ENCODE assay signal across 9 cellular contexts in the genomic region with DNA sequence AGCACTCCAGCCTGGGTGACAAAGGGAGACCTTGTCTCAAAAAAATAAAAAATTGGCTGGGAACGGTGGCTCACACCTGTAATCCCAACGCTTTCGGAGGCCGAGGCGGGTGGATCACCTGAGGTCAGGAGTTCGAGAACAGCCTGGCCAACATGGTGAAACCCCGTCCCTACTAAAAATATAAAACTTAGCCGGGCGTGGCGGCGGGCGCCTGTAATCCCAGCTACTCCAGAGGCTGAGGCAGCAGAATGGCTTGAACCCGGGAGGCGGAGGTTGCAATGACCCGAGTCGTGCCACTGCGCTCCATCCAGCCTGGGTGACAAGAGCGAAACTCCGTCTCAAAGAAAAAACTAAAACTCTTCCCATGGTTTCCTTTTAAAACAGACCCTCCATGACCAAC. TPM values are rescaled to one million over a fixed set of nuclear protein-coding genes. Genes with fewer than 3 reads are reported as not detected.
A peak's percentile ranks its signal among the peaks of the same experiment; 100 is the strongest.
DNase-seq lines count a peak whose midpoint lies in the region; ATAC-seq, FAIRE-seq and TF ChIP-seq lines count a peak whose summit lies in the region.
"Not testable (repeated sequence)": the region's sequence is repeated elsewhere in the genome, so short reads cannot be mapped to it uniquely, and the experiment has no call there.
"Had no signal": no experiment of that assay in that cellular context is flagged by ENCODE, and none has a peak within 500 bp of the region (broad histone marks: within the 10 kb centered on the region; RNA-seq: fewer than 3 reads in every experiment).

No MANE protein-coding gene starts in this region.

- peak overlapping the region; percentile 83 for H3K4me3 ChIP-seq in ACC112 (ENCODE audit: low read depth, low read length)
- peak overlapping the region; percentile 71 for H3K4me3 ChIP-seq in HUES64 (ENCODE audit: low read length)
- not testable (repeated sequence) for H3K4me3 ChIP-seq in GM12878
- H3K4me3 ChIP-seq in esophagus muscularis mucosa = peak overlapping the region; percentile 70 to 93 (median 77)
- H3K4me3 ChIP-seq in kidney epithelial cell (ENCODE audit: low read depth, low read length) = peak overlapping the region; percentile 80
- peak overlapping the region; percentile 62 for H3K4me3 ChIP-seq in neural progenitor cell

- TF ChIP-seq RAD21 in GM12878 (IDR thresholded peaks at IDR 0.05; ENCODE audit: insufficient read depth, low read depth, low read length) = not testable (repeated sequence)

- intact Hi-C loops in activated CD4-positive, alpha-beta T cell treated with anti-CD3 and anti-CD28 coated beads for 36 hours (cut with DNase I, micrococcal nuclease) = loop anchor here in 1 of 2 experiments (10.0 kb wide), 1 partner anchor 441 kb away; no protein-coding TSS in a partner anchor
- intact Hi-C loops in GM12878 (cut with micrococcal nuclease; ENCODE audit: unreplicated experiment) = not testable (repeated sequence)
- intact Hi-C loops in esophagus muscularis mucosa (cut with DNase I) = loop anchor here (5.0 kb wide), 1 partner anchor 43 kb away; no protein-coding TSS in a partner anchor

- H3K4me1 ChIP-seq in ACC112 (ENCODE audit: control insufficient read depth, insufficient read depth, low read length, unreplicated experiment); HUES64 (ENCODE audit: insufficient read depth, low read length); GM12878 (ENCODE audit: control insufficient read depth, insufficient read depth, low read length); neural progenitor cell: not testable (repeated sequence)
- H3K4me1 ChIP-seq in esophagus muscularis mucosa = peaks cover 12 to 28% (median 19%) of the 10 kb centered on the region in 4 donors

- SMC1A ChIA-PET in GM12878 (lab: Charles Lee; ENCODE audit: uncharacterized antibody, unreplicated experiment) = not testable (repeated sequence)

- H3K27ac ChIP-seq in ACC112 (ENCODE audit: low read depth, low read length) = peak overlapping the region; percentile 65
- H3K27ac ChIP-seq in HUES64 (ENCODE audit: low read depth, low read length); GM12878 (ENCODE audit: control insufficient read depth, insufficient read depth); neural progenitor cell: not testable (repeated sequence)
- H3K27ac ChIP-seq in esophagus muscularis mucosa (replicated peaks in 1 of 4) = peak overlapping the region; percentile 77 to 87 (median 82)

- not testable (repeated sequence) for FAIRE-seq in GM12878 (lab: Jason Lieb, UNC)

- TF ChIP-seq EP300 in GM12878 (IDR thresholded peaks at IDR 0.05; ENCODE audit: borderline replicate concordance in 1 of 2, control insufficient read depth in 1 of 2, low read depth in 2 of 2, low read length in 2 of 2); esophagus muscularis mucosa (IDR thresholded peaks at IDR 0.05): not testable (repeated sequence)

- not testable (repeated sequence) for H3F3A ChIP-seq in neural progenitor cell (ENCODE audit: low read depth)

- not testable (repeated sequence) for H3K36me3 Mint-ChIP-seq in activated CD4-positive, alpha-beta T cell treated with anti-CD3 and anti-CD28 coated beads for 36 hours (ENCODE audit: low read depth); neural progenitor cell; stimulated activated naive CD8-positive, alpha-beta T cell treated with anti-CD3 and anti-CD28 coated beads, Interleukin-15, Interleukin-2, amounts not matched to agents 100 ng/mL and 50 ng/mL, for 24 hours (ENCODE audit: low read depth)

- DNase-seq in activated CD4-positive, alpha-beta T cell treated with anti-CD3 and anti-CD28 coated beads for 36 hours; GM12878 (ENCODE audit: low read depth, low spot score); esophagus muscularis mucosa (ENCODE audit: extremely low spot score); kidney epithelial cell (ENCODE audit: low read depth); neural progenitor cell (ENCODE audit: low spot score): not testable (repeated sequence)

- CTCF ChIA-PET in activated CD4-positive, alpha-beta T cell treated with anti-CD3 and anti-CD28 coated beads for 36 hours (lab: Charles Lee) = interaction anchor here (0.7 to 1.6 kb wide), 2 partner anchors 13 to 27 kb away, joined by 3 to 6 read pairs; no protein-coding TSS in a partner anchor
- CTCF ChIA-PET in GM12878 (lab: Yijun Ruan, JAX) = interaction anchor here (0.6 to 3.7 kb wide), 2 partner anchors 13 to 101 kb away, joined by 3 to 13 read pairs; no protein-coding TSS in a partner anchor

- not testable (repeated sequence) for H3K9me3 ChIP-seq in HUES64 (ENCODE audit: insufficient read depth, low read depth, low read length); GM12878 (replicated peaks; ENCODE audit: control insufficient read depth, insufficient read depth, low read length); esophagus muscularis mucosa; neural progenitor cell (ENCODE audit: low read depth)

- H3K9me3 Mint-ChIP-seq in activated CD4-positive, alpha-beta T cell treated with anti-CD3 and anti-CD28 coated beads for 36 hours (ENCODE audit: low read depth); neural progenitor cell; stimulated activated naive CD8-positive, alpha-beta T cell treated with anti-CD3 and anti-CD28 coated beads, Interleukin-15, Interleukin-2, amounts not matched to agents 100 ng/mL and 50 ng/mL, for 24 hours: not testable (repeated sequence)

- not testable (repeated sequence) for ATAC-seq in activated CD4-positive, alpha-beta T cell treated with anti-CD3 and anti-CD28 coated beads for 36 hours; GM12878

- TF ChIP-seq CTCF in GM12878 (IDR thresholded peaks at IDR 0.05 in 2 of 3, conservative IDR thresholded peaks at IDR 0.05 in 1 of 3; ENCODE audit: control insufficient read depth in 2 of 3, extremely low read depth in 1 of 3, insufficient read depth in 1 of 3, low read depth in 3 of 3, low read length in 3 of 3); esophagus muscularis mucosa (IDR thresholded peaks at IDR 0.05); kidney epithelial cell (IDR thresholded peaks at IDR 0.05; ENCODE audit: insufficient read depth, low read length, poor library complexity, severe bottlenecking); neural progenitor cell (IDR thresholded peaks at IDR 0.05): not testable (repeated sequence)

- H3K4me2 ChIP-seq in GM12878 (ENCODE audit: control insufficient read depth, insufficient read depth) (peak overlapping the region; percentile 87), neural progenitor cell (peak overlapping the region; percentile 89)

- not testable (repeated sequence) for TF ChIP-seq POLR2A in GM12878 (IDR thresholded peaks at IDR 0.05; ENCODE audit: low read depth, low read length); esophagus muscularis mucosa (IDR thresholded peaks at IDR 0.05; ENCODE audit: low read depth)

- H3K79me2 ChIP-seq in ACC112 (ENCODE audit: control insufficient read depth, insufficient read depth, low read length, unreplicated experiment); GM12878 (ENCODE audit: control insufficient read depth, insufficient read depth, low read length); neural progenitor cell (ENCODE audit: low read depth): not testable (repeated sequence)

- H3K27me3 ChIP-seq in ACC112 (ENCODE audit: insufficient read depth, low read length); HUES64 (ENCODE audit: insufficient read depth, low read length); GM12878 (replicated peaks in 1 of 2; ENCODE audit: control insufficient read depth in 2 of 2, insufficient read depth in 2 of 2, low read length in 1 of 2); esophagus muscularis mucosa; kidney epithelial cell (ENCODE audit: control insufficient read depth, insufficient read depth, low read length): not testable (repeated sequence)
- peaks cover 27% of the 10 kb centered on the region for H3K27me3 ChIP-seq in neural progenitor cell

- peak overlapping the region; percentile 64 for H3K4me3 Mint-ChIP-seq in activated CD4-positive, alpha-beta T cell treated with anti-CD3 and anti-CD28 coated beads for 36 hours
- peak overlapping the region; percentile 85 for H3K4me3 Mint-ChIP-seq in neural progenitor cell
- H3K4me3 Mint-ChIP-seq in stimulated activated naive CD8-positive, alpha-beta T cell treated with anti-CD3 and anti-CD28 coated beads, Interleukin-15, Interleukin-2, amounts not matched to agents 100 ng/mL and 50 ng/mL, for 24 hours = peak overlapping the region; percentile 70

- H3K36me3 ChIP-seq in ACC112 (ENCODE audit: insufficient read depth, low read length); HUES64 (ENCODE audit: insufficient read depth, low read length); GM12878 (ENCODE audit: control insufficient read depth in 2 of 2, insufficient read depth in 2 of 2, low read length in 1 of 2); esophagus muscularis mucosa; kidney epithelial cell (ENCODE audit: control insufficient read depth, insufficient read depth, low read length); neural progenitor cell: not testable (repeated sequence)

- POLR2A ChIA-PET in activated CD4-positive, alpha-beta T cell treated with anti-CD3 and anti-CD28 coated beads for 36 hours (lab: Charles Lee) = interaction anchor here (1.2 kb wide), 1 partner anchor 11 kb away, joined by 5 read pairs; no protein-coding TSS in a partner anchor
- POLR2A ChIA-PET in GM12878 (lab: Charles Lee) = not testable (repeated sequence)

- in situ Hi-C loops in GM12878 (cut with MboI) = loop anchor here (25.0 kb wide), 1 partner anchor 428 kb away; the partner anchor contains the start of gene CES4A

- H3K27me3 Mint-ChIP-seq in activated CD4-positive, alpha-beta T cell treated with anti-CD3 and anti-CD28 coated beads for 36 hours = peaks cover 25% of the 10 kb centered on the region
- H3K27me3 Mint-ChIP-seq in neural progenitor cell (ENCODE audit: insufficient read depth, low read depth) = not testable (repeated sequence)
- peaks cover 25% of the 10 kb centered on the region for H3K27me3 Mint-ChIP-seq in stimulated activated naive CD8-positive, alpha-beta T cell treated with anti-CD3 and anti-CD28 coated beads, Interleukin-15, Interleukin-2, amounts not matched to agents 100 ng/mL and 50 ng/mL, for 24 hours

- not testable (repeated sequence) for H4K20me1 ChIP-seq in GM12878 (ENCODE audit: control insufficient read depth, insufficient read depth); neural progenitor cell (ENCODE audit: low read depth)

- not testable (repeated sequence) for BruUV-seq in GM12878 (replicated peaks; lab: Mats Ljungman, UMichigan)

- RAD21 ChIA-PET in GM12878 (lab: Charles Lee; ENCODE audit: unreplicated experiment) = not testable (repeated sequence)

- not testable (repeated sequence) for H3K4me1 Mint-ChIP-seq in activated CD4-positive, alpha-beta T cell treated with anti-CD3 and anti-CD28 coated beads for 36 hours; stimulated activated naive CD8-positive, alpha-beta T cell treated with anti-CD3 and anti-CD28 coated beads, Interleukin-15, Interleukin-2, amounts not matched to agents 100 ng/mL and 50 ng/mL, for 24 hours (ENCODE audit: low read depth)
- H3K4me1 Mint-ChIP-seq in neural progenitor cell = peaks cover 18% of the 10 kb centered on the region

- peak overlapping the region; percentile 77 for H2AFZ ChIP-seq in ACC112 (ENCODE audit: low read length, unreplicated experiment)
- H2AFZ ChIP-seq in GM12878 (ENCODE audit: control insufficient read depth, low read depth, low read length); neural progenitor cell (replicated peaks): not testable (repeated sequence)

- H3K27ac Mint-ChIP-seq in activated CD4-positive, alpha-beta T cell treated with anti-CD3 and anti-CD28 coated beads for 36 hours; stimulated activated naive CD8-positive, alpha-beta T cell treated with anti-CD3 and anti-CD28 coated beads, Interleukin-15, Interleukin-2, amounts not matched to agents 100 ng/mL and 50 ng/mL, for 24 hours: not testable (repeated sequence)
- H3K27ac Mint-ChIP-seq in neural progenitor cell = peak overlapping the region; percentile 51

- H3K9ac ChIP-seq in HUES64 (ENCODE audit: low read depth, low read length) = peak overlapping the region; percentile 78; the same call in 1 of the 2 replicates
- H3K9ac ChIP-seq in GM12878 (ENCODE audit: control insufficient read depth, insufficient read depth, low read length); neural progenitor cell: not testable (repeated sequence)

- 94% methylated on average over 19 of the region's 19 CpGs for WGBS in HUES64
- WGBS in GM12878 (ENCODE audit: insufficient coverage, insufficient replicate concordance, low lambda C conversion rate, missing lambda C conversion rate) = 92% methylated on average over 19 of the region's 19 CpGs
- 90% methylated on average over 19 of the region's 19 CpGs for WGBS in esophagus muscularis mucosa

RNA-seq across cellular contexts. Expression of gene ZDHHC1, which starts 0.9 kb away (rescaled TPM):
- 1.4 TPM for polyA plus RNA-seq in HUES64 (2013, experiment 1 of 2)
- 3.0 TPM for polyA plus RNA-seq in HUES64 (2013, experiment 2 of 2)
- under 1 TPM; 0.58 to 0.98 TPM for total RNA-seq in activated CD4-positive, alpha-beta T cell treated with anti-CD3 and anti-CD28 coated beads for 36 hours
- 0.65 and 1.3 TPM in 2 replicates for total RNA-seq in GM12878 (2013; cell fraction: nucleolus; rRNA removed)
- total RNA-seq in GM12878 (2014; rRNA removed) (0.93 and 1.2 TPM in 2 replicates), GM12878 (2014; rRNA removed; fragmentation: Illumina TruSeq; extraction: Trizol) (0.31 TPM in 1 of 2 replicates, not detected in the other), GM12878 (2021) (0.53 and 0.77 TPM in 2 replicates), esophagus muscularis mucosa (10 to 100 TPM; 11.6 to 27.5 (median 20.8) TPM), kidney epithelial cell (9.5 and 11.3 TPM in 2 replicates), neural progenitor cell (ENCODE audit: low replicate concordance) (1.5 and 2.2 TPM in 2 replicates)
- polyA plus RNA-seq in GM12878 (2011; ENCODE audit: low read depth) = not detected
- polyA plus RNA-seq in GM12878 (2011; rRNA removed) (0.07 TPM in 1 of 2 replicates, not detected in the other), GM12878 (2014; fragmentation: Illumina TruSeq; extraction: Trizol) (0.24 and 0.78 TPM in 2 replicates), GM12878 (2014; fragmentation: Nextera tagmentation; extraction: Ambion mirVana) (not detected), GM12878 (2014; rRNA removed) (0.83 and 1.1 TPM in 2 replicates), GM12878 (2016; fragmentation: Nextera tagmentation; extraction: Ambion mirVana) (1 to 10 TPM in 1 of 2 experiments, under 1 TPM in 1; 0.55 to 1.0 TPM)
- polyA plus RNA-seq in GM12878 (2011; cell fraction: cytosol; rRNA removed) = 0.08 and 0.15 TPM in 2 replicates
- 0.50 and 0.52 TPM in 2 replicates for polyA plus RNA-seq in GM12878 (2011; cell fraction: nucleus; rRNA removed)
- polyA plus RNA-seq in GM12878 (2012) = 0.31 and 0.53 TPM in 2 replicates
- polyA minus RNA-seq in GM12878 (2011; rRNA and poly(A)+ RNA removed) = 0.44 TPM in 1 of 2 replicates, not detected in the other
- polyA minus RNA-seq in GM12878 (2011; cell fraction: cytosol; rRNA and poly(A)+ RNA removed) = not detected in 2 replicates
- polyA minus RNA-seq in GM12878 (2011; cell fraction: nucleus; rRNA and poly(A)+ RNA removed) = 0.67 TPM in 1 of 2 replicates, not detected in the other

RNA-seq across cellular contexts. Expression of gene HSD11B2, which starts 15.5 kb away (rescaled TPM):
- polyA plus RNA-seq in HUES64 (2013, experiment 1 of 2) = 17.2 TPM
- polyA plus RNA-seq in HUES64 (2013, experiment 2 of 2) = 18.0 TPM
- total RNA-seq in activated CD4-positive, alpha-beta T cell treated with anti-CD3 and anti-CD28 coated beads for 36 hours = 1 to 10 TPM; 2.0 to 2.2 TPM
- 0.61 TPM in 1 of 2 replicates, not detected in the other for total RNA-seq in GM12878 (2013; cell fraction: nucleolus; rRNA removed)
- total RNA-seq in GM12878 (2014; rRNA removed) (0.28 TPM in 1 of 2 replicates, not detected in the other), GM12878 (2014; rRNA removed; fragmentation: Illumina TruSeq; extraction: Trizol) (0.22 TPM in 1 of 2 replicates, not detected in the other), GM12878 (2021) (0.16 and 0.18 TPM in 2 replicates), esophagus muscularis mucosa (1 to 10 TPM in 2 of 4 donors, under 1 TPM in 1, not detected in 1; 0.42 to 2.2 (median 1.1) TPM), kidney epithelial cell (0.96 and 5.8 TPM in 2 replicates), neural progenitor cell (ENCODE audit: low replicate concordance) (1.6 TPM in 1 of 2 replicates, not detected in the other)
- polyA plus RNA-seq in GM12878 (2011; ENCODE audit: low read depth) = not detected
- polyA plus RNA-seq in GM12878 (2011; rRNA removed) (0.19 and 0.20 TPM in 2 replicates), GM12878 (2014; fragmentation: Illumina TruSeq; extraction: Trizol) (0.34 and 1.5 TPM in 2 replicates), GM12878 (2014; fragmentation: Nextera tagmentation; extraction: Ambion mirVana) (not detected), GM12878 (2014; rRNA removed) (0.09 and 0.28 TPM in 2 replicates), GM12878 (2016; fragmentation: Nextera tagmentation; extraction: Ambion mirVana) (under 1 TPM; 0.10 to 0.31 TPM)
- 0.16 and 0.22 TPM in 2 replicates for polyA plus RNA-seq in GM12878 (2011; cell fraction: cytosol; rRNA removed)
- polyA plus RNA-seq in GM12878 (2011; cell fraction: nucleus; rRNA removed) = 0.43 and 0.53 TPM in 2 replicates
- polyA plus RNA-seq in GM12878 (2012) = 0.37 TPM in 1 of 2 replicates, not detected in the other
- 0.15 TPM in 1 of 2 replicates, not detected in the other for polyA minus RNA-seq in GM12878 (2011; rRNA and poly(A)+ RNA removed)
- not detected in 2 replicates for polyA minus RNA-seq in GM12878 (2011; cell fraction: cytosol; rRNA and poly(A)+ RNA removed)
- not detected in 2 replicates for polyA minus RNA-seq in GM12878 (2011; cell fraction: nucleus; rRNA and poly(A)+ RNA removed)
- total RNA-seq: A172 had no signal

RNA-seq across cellular contexts. Expression of gene TPPP3, which starts 22.1 kb away (rescaled TPM):
- 0.80 TPM for polyA plus RNA-seq in HUES64 (2013, experiment 1 of 2)
- polyA plus RNA-seq in HUES64 (2013, experiment 2 of 2) = 1.3 TPM
- total RNA-seq in activated CD4-positive, alpha-beta T cell treated with anti-CD3 and anti-CD28 coated beads for 36 hours = not detected
- not detected in 2 replicates for total RNA-seq in GM12878 (2013; cell fraction: nucleolus; rRNA removed)
- total RNA-seq in GM12878 (2014; rRNA removed) = not detected in 2 replicates
- total RNA-seq in GM12878 (2014; rRNA removed; fragmentation: Illumina TruSeq; extraction: Trizol) = not detected in 2 replicates
- total RNA-seq in GM12878 (2021) = not detected in 2 replicates
- polyA plus RNA-seq in GM12878 (2011; ENCODE audit: low read depth) = not detected
- not detected in 2 replicates for polyA plus RNA-seq in GM12878 (2011; rRNA removed)
- 0.07 TPM in 1 of 2 replicates, not detected in the other for polyA plus RNA-seq in GM12878 (2011; cell fraction: cytosol; rRNA removed)
- polyA plus RNA-seq in GM12878 (2011; cell fraction: nucleus; rRNA removed) = 0.07 TPM in 1 of 2 replicates, not detected in the other
- not detected in 2 replicates for polyA plus RNA-seq in GM12878 (2012)
- polyA plus RNA-seq in GM12878 (2014; fragmentation: Illumina TruSeq; extraction: Trizol) = not detected in 2 replicates
- not detected for polyA plus RNA-seq in GM12878 (2014; fragmentation: Nextera tagmentation; extraction: Ambion mirVana)
- not detected in 2 replicates for polyA plus RNA-seq in GM12878 (2014; rRNA removed)
- polyA plus RNA-seq in GM12878 (2016; fragmentation: Nextera tagmentation; extraction: Ambion mirVana) = under 1 TPM in 1 of 2 experiments, not detected in 1; 0.14 TPM
- not detected in 2 replicates for polyA minus RNA-seq in GM12878 (2011; rRNA and poly(A)+ RNA removed)
- polyA minus RNA-seq in GM12878 (2011; cell fraction: cytosol; rRNA and poly(A)+ RNA removed) = not detected in 2 replicates
- not detected in 2 replicates for polyA minus RNA-seq in GM12878 (2011; cell fraction: nucleus; rRNA and poly(A)+ RNA removed)
- total RNA-seq in esophagus muscularis mucosa = 100 to 1,000 TPM in 1 of 4 donors, 10 to 100 TPM in 3; 32.0 to 116 (median 41.3) TPM
- 0.46 and 1.4 TPM in 2 replicates for total RNA-seq in kidney epithelial cell
- 0.96 TPM in 1 of 2 replicates, not detected in the other for total RNA-seq in neural progenitor cell (ENCODE audit: low replicate concordance)

Comparison
In these comparisons a context has a peak if more than half of its experiments do, and no peak if none do; other contexts are left out.
1. RNA of gene TPPP3, which starts 22.1 kb away (total RNA-seq): 32.0 to 116 TPM in esophagus muscularis mucosa; 0.46 to 1.4 TPM in kidney epithelial cell, 0.96 TPM in neural progenitor cell, not detected in activated CD4-positive, alpha-beta T cell treated with anti-CD3 and anti-CD28 coated beads for 36 hours and not detected in GM12878; every median in the first group is over 10 times any median in the second.
2. Peak in every context shown above with its lines, with median percentiles within 50 percentile points of each other: H3K4me3 Mint-ChIP-seq.